14 cellular contexts compared by ENCODE assay signal in the genomic region with DNA sequence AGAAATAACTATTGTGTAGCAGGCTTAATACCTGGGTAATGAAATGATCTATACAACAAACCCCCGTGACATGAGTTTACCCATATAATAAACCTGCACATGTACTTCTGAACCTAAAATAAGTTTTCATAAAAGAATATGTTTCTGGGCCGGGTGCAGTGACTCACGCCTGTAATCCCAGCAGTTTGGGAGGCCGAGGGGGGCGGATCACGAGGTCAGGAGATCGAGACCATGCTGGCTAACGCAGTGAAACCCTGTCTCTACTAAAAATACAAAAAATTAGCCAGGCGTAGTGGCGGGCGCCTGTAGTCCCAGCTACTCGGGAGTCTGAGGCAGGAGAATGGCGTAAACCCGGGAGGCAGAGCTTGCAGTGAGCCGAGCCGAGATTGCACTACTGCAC. TPM values are rescaled to one million over a fixed set of nuclear protein-coding genes. Genes with fewer than 3 reads are reported as not detected.
"Had no signal": no experiment of that assay in that cellular context is flagged by ENCODE, and none has a peak within 500 bp of the region (broad histone marks: within the 10 kb centered on the region; RNA-seq: fewer than 3 reads in every experiment).

No MANE protein-coding gene starts in this region.

RNA-seq across cellular contexts. Expression of a gene that starts 2.6 kb away (rescaled TPM):
- total RNA-seq: activated naive CD4-positive, alpha-beta T cell treated with anti-CD3 and anti-CD28 coated beads for 36 hours; activated naive CD8-positive, alpha-beta T cell treated with anti-CD3 and anti-CD28 coated beads, Interleukin-2, amount 10 ng/mL, durations not matched to agents 7 days and 5 days; activated T-cell treated with anti-CD3 and anti-CD28 coated beads, Interleukin-2, amount 50 U/mL, for 4 hours; activated T-cell treated with anti-CD3 and anti-CD28 coated beads, Interleukin-2, amount 50 U/mL, for 72 hours; activated T-helper 2 cell treated with anti-CD3 and anti-CD28 coated beads, Interferon-gamma antibody, Interleukin-2, Interleukin-4, amounts not matched to agents 10 μg/mL and 5 μg/mL and 100 μg/mL, durations not matched to agents 14 hours and 24 hours and 36 hours; adrenal gland; ascending aorta; astrocyte; body of pancreas; breast epithelium; bronchial epithelial cell; chondrocyte had no signal
- polyA plus RNA-seq: adrenal gland, aorta had no signal

RNA-seq across cellular contexts. Expression of a gene that starts 25.7 kb away (rescaled TPM):
- total RNA-seq: ascending aorta, cardiac muscle cell, chondrocyte had no signal
- polyA plus RNA-seq: cardiac muscle cell had no signal
